ENCODE assay signal across 1 cellular context in genomic region chr1:212261361-212261929, GRCh38.
TF ChIP-seq lines count a peak whose summit lies in the region.

No MANE protein-coding gene starts in this region.

TF ChIP-seq in K562, 482 proteins besides CTCF, POLR2A, EP300 and RAD21 (continued from another document and continues in another):
- TF ChIP-seq ZNF280A (IDR thresholded peaks at IDR 0.05; ENCODE audit: low read depth, partially characterized antibody), result no peak
- TF ChIP-seq GATAD2B (IDR thresholded peaks at IDR 0.05; ENCODE audit: borderline replicate concordance), result no peak
- TF ChIP-seq MTF1 (CRISPR knock-in tag; IDR thresholded peaks at IDR 0.05; ENCODE audit: borderline replicate concordance), result no peak
- TF ChIP-seq SREBF2 (CRISPR knock-in tag; IDR thresholded peaks at IDR 0.05), result no peak
- no peak for TF ChIP-seq CEBPG (CRISPR knock-in tag; IDR thresholded peaks at IDR 0.05)
- TF ChIP-seq CEBPG (tag; conservative IDR thresholded peaks at IDR 0.05 in 1 of 2, IDR thresholded peaks at IDR 0.05 in 1 of 2), result 0 out of 4 replicates have a peak, but pooled peaks of 1 of the 2 experiments have one; percentile 23
- no peak for TF ChIP-seq ZNF384 (IDR thresholded peaks at IDR 0.05; ENCODE audit: low read depth, low read length)
- TF ChIP-seq ARID4B (CRISPR knock-in tag; IDR thresholded peaks at IDR 0.05), result no peak
- TF ChIP-seq ZBTB40 (IDR thresholded peaks at IDR 0.05), result no peak
- no peak for TF ChIP-seq ZBTB40 (CRISPR knock-in tag; IDR thresholded peaks at IDR 0.05)
- TF ChIP-seq TCFL5 (CRISPR knock-in tag; conservative IDR thresholded peaks at IDR 0.05), result no peak
- no peak for TF ChIP-seq NKRF (IDR thresholded peaks at IDR 0.05; ENCODE audit: borderline replicate concordance)
- no peak for TF ChIP-seq MAFF (IDR thresholded peaks at IDR 0.05; ENCODE audit: low read length)
- TF ChIP-seq ZNF407 (IDR thresholded peaks at IDR 0.05; ENCODE audit: low read depth), result no peak
- TF ChIP-seq TAF9B (IDR thresholded peaks at IDR 0.05; ENCODE audit: partially characterized antibody), result no peak
- no peak for TF ChIP-seq PURB (CRISPR knock-in tag; IDR thresholded peaks at IDR 0.05; ENCODE audit: low read depth)
- TF ChIP-seq HES1 (IDR thresholded peaks at IDR 0.05; ENCODE audit: low read depth), result no peak
- TF ChIP-seq MXI1 (IDR thresholded peaks at IDR 0.05; ENCODE audit: low read depth, low read length), result no peak
- TF ChIP-seq RFX7 (CRISPR knock-in tag; IDR thresholded peaks at IDR 0.05), result no peak
- no peak for TF ChIP-seq TAF15 (IDR thresholded peaks at IDR 0.05; ENCODE audit: low read depth, low read length)
- TF ChIP-seq HMGXB4 (CRISPR knock-in tag; IDR thresholded peaks at IDR 0.05), result no peak
- TF ChIP-seq HCFC1 (IDR thresholded peaks at IDR 0.05; ENCODE audit: low read depth, low read length), result no peak
- TF ChIP-seq ZNF766 (CRISPR knock-in tag; conservative IDR thresholded peaks at IDR 0.05), result peak; percentile 70
